ENCODE assay signal across 12 cellular contexts in the genomic region with DNA sequence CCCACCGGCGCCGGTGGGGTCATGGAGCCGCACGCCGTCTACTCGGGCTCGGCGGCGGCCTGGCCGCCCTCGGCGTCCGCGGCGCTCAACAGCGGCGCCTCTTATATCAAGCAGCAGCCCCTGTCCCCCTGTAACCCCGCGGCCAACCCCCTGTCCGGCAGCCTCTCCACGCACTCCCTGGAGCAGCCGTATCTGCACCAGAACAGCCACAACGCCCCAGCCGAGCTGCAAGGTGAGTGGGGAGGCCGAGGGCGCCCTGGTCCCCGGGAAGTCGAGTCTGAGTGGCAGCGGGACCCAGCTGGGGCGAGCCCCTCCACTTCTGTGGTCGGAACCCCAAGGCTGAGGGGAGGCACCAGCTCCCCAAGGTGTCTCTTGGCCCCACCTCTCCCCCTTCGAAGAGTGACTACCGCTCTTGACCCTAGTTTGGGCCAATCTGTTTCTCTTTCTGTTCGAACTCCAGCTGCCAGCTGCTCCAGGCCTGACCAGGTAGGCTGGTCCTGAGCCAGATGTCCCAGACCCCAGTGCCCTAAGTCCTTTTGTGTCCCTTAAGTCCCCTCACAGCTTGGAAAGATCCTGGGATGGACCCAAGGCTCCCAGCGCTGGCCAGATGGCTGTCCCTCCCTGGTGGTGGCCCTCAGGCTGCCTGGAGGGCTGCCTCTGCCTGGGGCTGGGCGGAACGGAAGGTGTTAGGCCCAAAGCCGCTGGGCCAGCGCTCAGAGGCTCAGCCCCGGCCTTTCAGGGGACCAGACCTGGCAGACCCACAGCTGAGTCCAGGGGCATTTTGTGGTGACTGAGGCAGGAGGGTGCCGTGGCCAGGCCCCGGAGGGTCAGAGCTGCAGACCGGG. TPM values are rescaled to one million over a fixed set of nuclear protein-coding genes. Genes with fewer than 3 reads are reported as not detected.
DNase-seq lines count a peak whose midpoint lies in the region; ATAC-seq and TF ChIP-seq lines count a peak whose summit lies in the region.
"Had no signal": no experiment of that assay in that cellular context is flagged by ENCODE, and none has a peak within 500 bp of the region (broad histone marks: within the 10 kb centered on the region; RNA-seq: fewer than 3 reads in every experiment).

No MANE protein-coding gene starts in this region.

- no peak for TF ChIP-seq CTCF in heart left ventricle (IDR thresholded peaks at IDR 0.05)
- no peak for TF ChIP-seq CTCF in uterus (IDR thresholded peaks at IDR 0.05)

- TF ChIP-seq POLR2A in heart left ventricle (IDR thresholded peaks at IDR 0.05) (no peak), uterus (IDR thresholded peaks at IDR 0.05) (no peak)

- DNase-seq in heart left ventricle (peak in 1 of 5 donors; percentile 48), Right ventricle myocardium superior (no peak), uterus (no peak), HuH-7 (ENCODE audit: low spot score) (no peak), NCI-H510A treated with DMSO at 0.1 percent for 48 hours (lab: John Stamatoyannopoulos, UW) (no peak)
- no peak for DNase-seq in effector memory CD4-positive, alpha-beta T cell
- DNase-seq: activated effector memory CD4-positive, alpha-beta T cell treated with anti-CD3 and anti-CD28 coated beads, Interleukin-2, amount 50 U/mL, for 16 hours had no signal

- WGBS in heart left ventricle, 4 donors: 26 to 47% (median 42%) methylated on average over 31 to 44 of the region's 44 CpGs

- H3K36me3 ChIP-seq in heart left ventricle: no peaks in the 10 kb centered on the region
- peaks cover 0 to 4% of the 10 kb centered on the region in 2 donors for H3K36me3 ChIP-seq in duodenal mucosa (ENCODE audit: control insufficient read depth in 1 of 2, insufficient read depth in 2 of 2, low read length in 2 of 2)
- H3K36me3 ChIP-seq in mucosa of rectum (ENCODE audit: control insufficient read depth in 2 of 2, insufficient read depth in 2 of 2, low read length in 2 of 2): no peaks in the 10 kb centered on the region
- H3K36me3 ChIP-seq in uterus: no peaks in the 10 kb centered on the region
- H3K36me3 ChIP-seq in effector memory CD4-positive, alpha-beta T cell (ENCODE audit: control insufficient read depth, insufficient read depth, low read length): no peaks in the 10 kb centered on the region

- H3K9me3 ChIP-seq in heart left ventricle (no peaks in the 10 kb centered on the region), duodenal mucosa (ENCODE audit: control insufficient read depth in 1 of 2, low read length in 2 of 2) (no peaks in the 10 kb centered on the region), mucosa of rectum (ENCODE audit: control insufficient read depth in 2 of 2, low read length in 2 of 2) (no peaks in the 10 kb centered on the region), uterus (no peaks in the 10 kb centered on the region)
- H3K9me3 ChIP-seq in effector memory CD4-positive, alpha-beta T cell (ENCODE audit: control insufficient read depth, low read length): no peaks in the 10 kb centered on the region

- H3K9ac ChIP-seq in duodenal mucosa (ENCODE audit: low read depth in 1 of 2, low read length in 2 of 2) (peak overlapping the region; percentile 48 to 61), mucosa of rectum (ENCODE audit: low read depth in 1 of 2, low read length in 2 of 2) (peak overlapping the region; percentile 69 to 79)

- intact Hi-C loops in heart left ventricle (cut with DNase I): loop anchor here in 2 of 10 donors (10.0 kb wide), 2 partner anchors 167 to 697 kb away; no protein-coding TSS in a partner anchor
- intact Hi-C loops in Right ventricle myocardium superior (cut with DNase I): loop anchor here (10.0 kb wide), 1 partner anchor 687 kb away; no protein-coding TSS in a partner anchor
- intact Hi-C loops in uterus (cut with DNase I; ENCODE audit: low total_unique reads): no loop called here

- peaks cover 8 to 57% (median 27%) of the 10 kb centered on the region in 12 donors for H3K4me1 ChIP-seq in heart left ventricle
- peaks cover 0 to 6% of the 10 kb centered on the region in 2 donors for H3K4me1 ChIP-seq in duodenal mucosa (ENCODE audit: control insufficient read depth in 1 of 2, insufficient read depth in 2 of 2, low read length in 2 of 2)
- peaks cover 4 to 7% of the 10 kb centered on the region in 2 donors for H3K4me1 ChIP-seq in mucosa of rectum (ENCODE audit: control insufficient read depth in 2 of 2, insufficient read depth in 2 of 2, low read length in 2 of 2)
- H3K4me1 ChIP-seq in uterus: peaks cover 0 to 25% of the 10 kb centered on the region in 2 donors
- peaks cover 16% of the 10 kb centered on the region for H3K4me1 ChIP-seq in effector memory CD4-positive, alpha-beta T cell (ENCODE audit: control insufficient read depth, insufficient read depth, low read length, poor library complexity, severe bottlenecking)

- ATAC-seq in heart left ventricle (no peak), Right ventricle myocardium superior (ENCODE audit: poor library complexity) (no peak)
- ATAC-seq: esophagus mucosa had no signal

- H3K27me3 ChIP-seq in heart left ventricle (peaks cover 65 to 100% (median 95%) of the 10 kb centered on the region in 9 donors), duodenal mucosa (ENCODE audit: control insufficient read depth in 1 of 2, insufficient read depth in 2 of 2, low read length in 2 of 2) (peaks cover 51 to 67% of the 10 kb centered on the region in 2 donors), mucosa of rectum (ENCODE audit: control insufficient read depth in 2 of 2, insufficient read depth in 2 of 2, low read length in 2 of 2) (peaks cover 30 to 48% of the 10 kb centered on the region in 2 donors), uterus (peaks cover 10 to 30% of the 10 kb centered on the region in 2 donors)
- H3K27me3 ChIP-seq in effector memory CD4-positive, alpha-beta T cell (replicated peaks; ENCODE audit: control insufficient read depth, insufficient read depth, low read length, poor library complexity, severe bottlenecking): peaks cover 58% of the 10 kb centered on the region

- H3K4me3 ChIP-seq in heart left ventricle: peak overlapping the region in 7 of 12 donors; percentile 20 to 72 (median 63)
- H3K4me3 ChIP-seq in duodenal mucosa (ENCODE audit: low read depth in 1 of 2, low read length in 2 of 2): peak overlapping the region; percentile 61 to 68
- H3K4me3 ChIP-seq in mucosa of rectum (ENCODE audit: low read length in 2 of 2): peak overlapping the region; percentile 72 to 75
- H3K4me3 ChIP-seq in uterus: peak overlapping the region; percentile 11 to 50
- H3K4me3 ChIP-seq in effector memory CD4-positive, alpha-beta T cell (ENCODE audit: insufficient read depth, low read depth, low read length, poor library complexity, severe bottlenecking): no peak overlapping the region

- H3K27ac ChIP-seq in heart left ventricle (peak overlapping the region in 1 of 12 donors; percentile 96), duodenal mucosa (ENCODE audit: low read depth, low read length) (peak overlapping the region; percentile 80), mucosa of rectum (ENCODE audit: low read depth in 2 of 2, low read length in 2 of 2) (peak overlapping the region; percentile 77 to 86), uterus (peak overlapping the region; percentile 81 to 84)
- H3K27ac ChIP-seq in effector memory CD4-positive, alpha-beta T cell (ENCODE audit: insufficient read depth, low read length, poor library complexity, severe bottlenecking): no peak overlapping the region

RNA-seq across cellular contexts. Expression of gene FOXF1, which starts 1.2 kb away (rescaled TPM):
- total RNA-seq in heart left ventricle (under 1 TPM in 6 of 9 donors, not detected in 3; 0.14 to 0.48 (median 0.21) TPM), Right ventricle myocardium superior (0.11 TPM), uterus (1 to 10 TPM in 3 of 4 donors, under 1 TPM in 1; 0.29 to 4.9 (median 2.0) TPM)
- under 1 TPM; 0.04 to 0.15 TPM for polyA plus RNA-seq in heart left ventricle
- total RNA-seq: HT-29 had no signal

RNA-seq across cellular contexts. Expression of gene MTHFSD, which starts 43.5 kb away (rescaled TPM):
- total RNA-seq in heart left ventricle (10 to 100 TPM in 6 of 9 donors, 1 to 10 TPM in 3; 3.9 to 17.0 (median 11.6) TPM), Right ventricle myocardium superior (9.6 TPM), uterus (10 to 100 TPM in 2 of 4 donors, 1 to 10 TPM in 2; 2.9 to 26.0 (median 13.1) TPM)
- polyA plus RNA-seq in heart left ventricle: 1 to 10 TPM; 5.6 to 6.8 TPM

RNA-seq across cellular contexts. Expression of gene FOXC2, which starts 55.1 kb away (rescaled TPM):
- total RNA-seq in heart left ventricle (1 to 10 TPM; 1.1 to 3.3 (median 1.7) TPM), Right ventricle myocardium superior (1.4 TPM), uterus (1 to 10 TPM in 1 of 4 donors, under 1 TPM in 1, not detected in 2; 0.21 to 2.6 TPM)
- polyA plus RNA-seq in heart left ventricle: 1 to 10 TPM in 1 of 2 donors, under 1 TPM in 1; 0.76 to 1.0 TPM
- total RNA-seq: HT-29, NCI-H460 had no signal
